1 cellular context compared by ENCODE assay signal in genomic region chr10:75207079-75207867, GRCh38.
TF ChIP-seq lines count a peak whose summit lies in the region.

No MANE protein-coding gene starts in this region.

TF ChIP-seq in K562, 482 proteins besides CTCF, POLR2A, EP300 and RAD21 (continued from another document):
- TF ChIP-seq PBX2 (CRISPR knock-in tag; IDR thresholded peaks at IDR 0.05; ENCODE audit: low read depth) (no peak), PBX2 (tag; conservative IDR thresholded peaks at IDR 0.05; ENCODE audit: low read depth) (0 out of 2 replicates have a peak, but pooled peaks have one; percentile 23), TBP (optimal IDR thresholded peaks at IDR 0.05; ENCODE audit: low read depth, low read length) (no peak), KDM2B (CRISPR knock-in tag; IDR thresholded peaks at IDR 0.05) (no peak), HMBOX1 (IDR thresholded peaks at IDR 0.05) (0 out of 2 replicates have a peak, but pooled peaks have one; percentile 29), ADNP (tag; IDR thresholded peaks at IDR 0.05) (no peak), ZNF280B (CRISPR knock-in tag; IDR thresholded peaks at IDR 0.05) (no peak), E2F6 (IDR thresholded peaks at IDR 0.05; ENCODE audit: borderline replicate concordance in 1 of 2, extremely low read depth in 1 of 2, insufficient read depth in 1 of 2, insufficient read length in 1 of 2, low read depth in 1 of 2, low read length in 1 of 2, poor library complexity in 1 of 2, severe bottlenecking in 1 of 2) (peak in 1 of 2 experiments; percentile 31), MEF2D (tag; conservative IDR thresholded peaks at IDR 0.05; ENCODE audit: low read depth) (no peak), RCOR1 (IDR thresholded peaks at IDR 0.05; ENCODE audit: borderline replicate concordance in 1 of 2, low read depth in 2 of 2, low read length in 2 of 2) (no peak), PTBP1 (IDR thresholded peaks at IDR 0.05; ENCODE audit: low read depth, low read length) (no peak), NFE2 (IDR thresholded peaks at IDR 0.05; ENCODE audit: low read depth) (0 out of 2 replicates have a peak, but pooled peaks have one; percentile 25), MEIS2 (IDR thresholded peaks at IDR 0.05; ENCODE audit: partially characterized antibody) (peak; percentile 22), CTCFL (IDR thresholded peaks at IDR 0.05; ENCODE audit: borderline replicate concordance, insufficient read depth, low read depth, low read length, poor library complexity, severe bottlenecking) (no peak)
